In genomic region chr3:149188494-149188893, GRCh38 we compare ENCODE assay signal across 2 cellular contexts.
TF ChIP-seq lines count a peak whose summit lies in the region.

No MANE protein-coding gene starts in this region.

TF ChIP-seq in IMR-90, 13 proteins besides CTCF, POLR2A, EP300 and RAD21:
- TF ChIP-seq BHLHE40 (IDR thresholded peaks at IDR 0.05; ENCODE audit: low read depth, low read length): no peak
- no peak for TF ChIP-seq FOS (IDR thresholded peaks at IDR 0.05; ENCODE audit: low read depth, low read length)
- no peak for TF ChIP-seq ELK1 (IDR thresholded peaks at IDR 0.05; ENCODE audit: borderline replicate concordance, low read depth, low read length)
- TF ChIP-seq CHD1 (IDR thresholded peaks at IDR 0.05; ENCODE audit: low read depth, low read length): no peak
- no peak for TF ChIP-seq USF2 (IDR thresholded peaks at IDR 0.05; ENCODE audit: low read depth, low read length)
- TF ChIP-seq RFX5 (IDR thresholded peaks at IDR 0.05; ENCODE audit: low read depth, low read length): no peak
- no peak for TF ChIP-seq NFE2L2 (IDR thresholded peaks at IDR 0.05; ENCODE audit: low read depth, low read length)
- no peak for TF ChIP-seq MXI1 (IDR thresholded peaks at IDR 0.05; ENCODE audit: borderline replicate concordance, low read depth, low read length)
- TF ChIP-seq CEBPB (IDR thresholded peaks at IDR 0.05; ENCODE audit: low read depth, low read length): no peak
- TF ChIP-seq SMC3 (IDR thresholded peaks at IDR 0.05; ENCODE audit: low read depth, low read length): no peak
- TF ChIP-seq MAZ (IDR thresholded peaks at IDR 0.05; ENCODE audit: borderline replicate concordance, low read depth, low read length): no peak
- no peak for TF ChIP-seq RCOR1 (IDR thresholded peaks at IDR 0.05; ENCODE audit: insufficient replicate concordance, low read length)
- TF ChIP-seq MAFK (IDR thresholded peaks at IDR 0.05; ENCODE audit: low read depth, low read length): no peak

TF ChIP-seq in WTC11, 78 proteins besides CTCF, POLR2A, EP300 and RAD21:
- no peak for TF ChIP-seq ETV6 (CRISPR knock-in tag; IDR thresholded peaks at IDR 0.05)
- TF ChIP-seq ZNF138 (CRISPR knock-in tag; conservative IDR thresholded peaks at IDR 0.05): no peak
- TF ChIP-seq USF2 (CRISPR knock-in tag; IDR thresholded peaks at IDR 0.05): no peak
- TF ChIP-seq NFYB (CRISPR knock-in tag; conservative IDR thresholded peaks at IDR 0.05; ENCODE audit: low read depth): no peak
- TF ChIP-seq NR3C1 (CRISPR knock-in tag; conservative IDR thresholded peaks at IDR 0.05; ENCODE audit: low read depth): no peak
- TF ChIP-seq FOXJ3 (CRISPR knock-in tag; IDR thresholded peaks at IDR 0.05; ENCODE audit: borderline replicate concordance): no peak
- no peak for TF ChIP-seq PRRX2 (CRISPR knock-in tag; IDR thresholded peaks at IDR 0.05)
- TF ChIP-seq, protein P1, sequence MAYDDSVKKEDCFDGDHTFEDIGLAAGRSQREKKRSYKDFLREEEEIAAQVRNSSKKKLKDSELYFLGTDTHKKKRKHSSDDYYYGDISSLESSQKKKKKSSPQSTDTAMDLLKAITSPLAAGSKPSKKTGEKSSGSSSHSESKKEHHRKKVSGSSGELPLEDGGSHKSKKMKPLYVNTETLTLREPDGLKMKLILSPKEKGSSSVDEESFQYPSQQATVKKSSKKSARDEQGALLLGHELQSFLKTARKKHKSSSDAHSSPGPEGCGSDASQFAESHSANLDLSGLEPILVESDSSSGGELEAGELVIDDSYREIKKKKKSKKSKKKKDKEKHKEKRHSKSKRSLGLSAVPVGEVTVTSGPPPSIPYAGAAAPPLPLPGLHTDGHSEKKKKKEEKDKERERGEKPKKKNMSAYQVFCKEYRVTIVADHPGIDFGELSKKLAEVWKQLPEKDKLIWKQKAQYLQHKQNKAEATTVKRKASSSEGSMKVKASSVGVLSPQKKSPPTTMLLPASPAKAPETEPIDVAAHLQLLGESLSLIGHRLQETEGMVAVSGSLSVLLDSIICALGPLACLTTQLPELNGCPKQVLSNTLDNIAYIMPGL (CRISPR knock-in tag; IDR thresholded peaks at IDR 0.05): no peak
- TF ChIP-seq HMGA2 (CRISPR knock-in tag; IDR thresholded peaks at IDR 0.05): no peak
- TF ChIP-seq, protein P2, sequence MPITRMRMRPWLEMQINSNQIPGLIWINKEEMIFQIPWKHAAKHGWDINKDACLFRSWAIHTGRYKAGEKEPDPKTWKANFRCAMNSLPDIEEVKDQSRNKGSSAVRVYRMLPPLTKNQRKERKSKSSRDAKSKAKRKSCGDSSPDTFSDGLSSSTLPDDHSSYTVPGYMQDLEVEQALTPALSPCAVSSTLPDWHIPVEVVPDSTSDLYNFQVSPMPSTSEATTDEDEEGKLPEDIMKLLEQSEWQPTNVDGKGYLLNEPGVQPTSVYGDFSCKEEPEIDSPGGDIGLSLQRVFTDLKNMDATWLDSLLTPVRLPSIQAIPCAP (CRISPR knock-in tag; IDR thresholded peaks at IDR 0.05): no peak
- no peak for TF ChIP-seq NR1H2 (CRISPR knock-in tag; IDR thresholded peaks at IDR 0.05)
